21 cellular contexts compared by ENCODE assay signal in genomic region chr6:151299009-151299408, GRCh38. TPM values are rescaled to one million over a fixed set of nuclear protein-coding genes. Genes with fewer than 3 reads are reported as not detected.
DNase-seq lines count a peak whose midpoint lies in the region; ATAC-seq, FAIRE-seq and TF ChIP-seq lines count a peak whose summit lies in the region.
"Had no signal": no experiment of that assay in that cellular context is flagged by ENCODE, and none has a peak within 500 bp of the region (broad histone marks: within the 10 kb centered on the region; RNA-seq: fewer than 3 reads in every experiment).

No MANE protein-coding gene starts in this region.

- no peaks in the 10 kb centered on the region for H3K36me3 Mint-ChIP-seq in endothelial cell (ENCODE audit: low read depth, unreplicated experiment)
- H3K36me3 Mint-ChIP-seq: CD14-positive monocyte had no signal

- H3K9ac ChIP-seq in BLaER1 = no peak overlapping the region

- WGBS in sigmoid colon, 2 donors = 69 to 80% methylated on average over 4 of the region's 4 CpGs
- WGBS in pancreas, 2 donors = 83 to 85% methylated on average over 4 of the region's 4 CpGs

- peak overlapping the region; percentile 43 for H3K4me2 ChIP-seq in BLaER1

- DNase-seq in endothelial cell (ENCODE audit: low spot score) (no peak), left kidney (ENCODE audit: low read depth, low spot score) (peak; percentile 63), sigmoid colon (no peak), amniotic stem cell (lab: John Stamatoyannopoulos, UW) (no peak), pancreas (no peak), activated T-cell treated with anti-CD3 and anti-CD28 coated beads for 4 hours (no peak)
- DNase-seq: 8988T, AML-193, GF-D8, Kasumi-1, NCI-H1694, NCI-H2081, NCI-H2171, NCI-H345, NCI-H524, NCI-H82, OCI-M1, Right ventricle myocardium superior had no signal

- TF ChIP-seq CTCF in endothelial cell (IDR thresholded peaks at IDR 0.05; ENCODE audit: unreplicated experiment) (no peak), sigmoid colon (IDR thresholded peaks at IDR 0.05) (no peak), pancreas (IDR thresholded peaks at IDR 0.05) (no peak)

- H3K27ac ChIP-seq in BLaER1 (no peak overlapping the region), sigmoid colon (peak overlapping the region in 3 of 4 donors; percentile 65 to 96 (median 88)), pancreas (no peak overlapping the region)

- no peaks in the 10 kb centered on the region for H3K9me3 Mint-ChIP-seq in endothelial cell (ENCODE audit: unreplicated experiment)
- H3K9me3 Mint-ChIP-seq: CD14-positive monocyte had no signal

- no peak overlapping the region for H3K4me3 ChIP-seq in BLaER1
- peak overlapping the region in 1 of 4 donors; percentile 0 for H3K4me3 ChIP-seq in sigmoid colon
- no peak overlapping the region for H3K4me3 ChIP-seq in pancreas

- TF ChIP-seq EP300 in sigmoid colon (IDR thresholded peaks at IDR 0.05) = peak in 2 of 4 donors; percentile 14 to 38

- intact Hi-C loops in sigmoid colon (cut with DNase I) = no loop called here
- intact Hi-C loops in pancreas (cut with DNase I) = no loop called here

- H3K27ac Mint-ChIP-seq in endothelial cell (ENCODE audit: unreplicated experiment) = peak overlapping the region; percentile 30

- H3K4me1 ChIP-seq in BLaER1 (peaks cover 76% of the 10 kb centered on the region), sigmoid colon (peaks cover 0 to 76% (median 67%) of the 10 kb centered on the region in 4 donors), pancreas (no peaks in the 10 kb centered on the region)

- H3K27me3 Mint-ChIP-seq in endothelial cell (ENCODE audit: unreplicated experiment) = no peaks in the 10 kb centered on the region

- TF ChIP-seq POLR2A in sigmoid colon (IDR thresholded peaks at IDR 0.05) = no peak

- H3K36me3 ChIP-seq in BLaER1 (peaks cover 44% of the 10 kb centered on the region), sigmoid colon (peaks cover 0 to 7% (median 0%) of the 10 kb centered on the region in 4 donors), pancreas (no peaks in the 10 kb centered on the region)

- no peak for FAIRE-seq in pancreas (lab: Jason Lieb, UNC)

- no peaks in the 10 kb centered on the region for H3K9me3 ChIP-seq in BLaER1
- no peaks in the 10 kb centered on the region for H3K9me3 ChIP-seq in sigmoid colon
- no peaks in the 10 kb centered on the region for H3K9me3 ChIP-seq in pancreas

- H3K4me1 Mint-ChIP-seq in endothelial cell (ENCODE audit: unreplicated experiment) = peaks cover 34% of the 10 kb centered on the region
- H3K4me1 Mint-ChIP-seq: CD14-positive monocyte had no signal

- ATAC-seq in pancreas (no peak), GM18873 (IDR thresholded peaks at IDR 0.05; ENCODE audit: low FRiP score, unreplicated experiment) (no peak)

- H3K27me3 ChIP-seq in BLaER1 = no peaks in the 10 kb centered on the region
- H3K27me3 ChIP-seq in sigmoid colon = no peaks in the 10 kb centered on the region
- no peaks in the 10 kb centered on the region for H3K27me3 ChIP-seq in pancreas

- peak overlapping the region; percentile 31 for H3K4me3 Mint-ChIP-seq in endothelial cell (ENCODE audit: unreplicated experiment)
- H3K4me3 Mint-ChIP-seq: CD14-positive monocyte had no signal

- peaks cover 100% of the 10 kb centered on the region for H4K20me1 ChIP-seq in BLaER1

RNA-seq across cellular contexts. Expression of gene AKAP12, which starts 59.2 kb away (rescaled TPM):
- total RNA-seq in endothelial cell (ENCODE audit: unreplicated experiment) = 70.1 TPM
- 100 to 1,000 TPM; 133 to 244 (median 209) TPM for total RNA-seq in sigmoid colon
- polyA plus RNA-seq in sigmoid colon = 10 to 100 TPM in 1 of 3 donors, 1 to 10 TPM in 2; 1.2 to 17.2 (median 9.0) TPM
- total RNA-seq in pancreas = 10 to 100 TPM in 2 of 6 donors, 1 to 10 TPM in 4; 2.4 to 13.2 (median 5.4) TPM
- 1 to 10 TPM; 2.7 to 4.7 TPM for polyA plus RNA-seq in pancreas
- polyA plus RNA-seq: CD14-positive monocyte had no signal

Comparison
In these comparisons a context has a peak if more than half of its experiments do, and no peak if none do; other contexts are left out.
1. H3K27ac ChIP-seq: peak in sigmoid colon (3 of 4); none in BLaER1 (single experiment) and pancreas (0 of 4).